2 cellular contexts compared by ENCODE assay signal in genomic region chrX:74249963-74250362, GRCh38.
TF ChIP-seq lines count a peak whose summit lies in the region.

No MANE protein-coding gene starts in this region.

TF ChIP-seq in H1, 55 proteins besides CTCF, POLR2A, EP300 and RAD21 (continued from another document):
- TF ChIP-seq ATF3 (IDR thresholded peaks at IDR 0.05; ENCODE audit: insufficient read depth, low read depth, low read length) (no peak), SIX5 (IDR thresholded peaks at IDR 0.05; ENCODE audit: low read depth, low read length) (no peak), NRF1 (IDR thresholded peaks at IDR 0.05; ENCODE audit: low read depth, low read length) (no peak)

TF ChIP-seq in SK-N-SH treated with all-trans-retinoic acid at 6 μM for 48 hours, 23 proteins besides CTCF, POLR2A, EP300 and RAD21 (continued from another document):
- TF ChIP-seq POU6F1 (CRISPR knock-in tag; IDR thresholded peaks at IDR 0.05; ENCODE audit: borderline replicate concordance, low read depth) (no peak), ARNTL (CRISPR knock-in tag; IDR thresholded peaks at IDR 0.05; ENCODE audit: borderline replicate concordance, low read depth) (no peak), PATZ1 (CRISPR knock-in tag; IDR thresholded peaks at IDR 0.05; ENCODE audit: borderline replicate concordance) (no peak), CSRNP3 (CRISPR knock-in tag; IDR thresholded peaks at IDR 0.05) (no peak), SNAI2 (CRISPR knock-in tag; IDR thresholded peaks at IDR 0.05) (no peak), GLIS3 (CRISPR knock-in tag; IDR thresholded peaks at IDR 0.05) (no peak), ZNF8 (CRISPR knock-in tag; IDR thresholded peaks at IDR 0.05) (no peak), OSR1 (CRISPR knock-in tag; IDR thresholded peaks at IDR 0.05) (no peak), ZNF70 (CRISPR knock-in tag; IDR thresholded peaks at IDR 0.05) (no peak), ZC3H10 (CRISPR knock-in tag; IDR thresholded peaks at IDR 0.05) (no peak)
